9 cellular contexts compared by ENCODE assay signal in genomic region chr15:101128191-101128590, GRCh38.
A peak's percentile ranks its signal among the peaks of the same experiment; 100 is the strongest.
DNase-seq lines count a peak whose midpoint lies in the region; ATAC-seq, FAIRE-seq and TF ChIP-seq lines count a peak whose summit lies in the region.
"Had no signal": no experiment of that assay in that cellular context is flagged by ENCODE, and none has a peak within 500 bp of the region (broad histone marks: within the 10 kb centered on the region; RNA-seq: fewer than 3 reads in every experiment).

No MANE protein-coding gene starts in this region.

- H3K9me3 ChIP-seq in esophagus squamous epithelium (no peaks in the 10 kb centered on the region), BE2C (no peaks in the 10 kb centered on the region)

- WGBS in esophagus squamous epithelium, 2 donors = 45 to 55% methylated on average over 5 to 7 of the region's 7 CpGs

- H3K4me3 ChIP-seq in esophagus squamous epithelium (peak overlapping the region in 1 of 4 donors; percentile 13), BE2C (ENCODE audit: low read depth, low read length) (no peak overlapping the region)

- H3K27ac ChIP-seq in RWPE1 = peak overlapping the region; percentile 97
- H3K27ac ChIP-seq in esophagus squamous epithelium = peak overlapping the region; percentile 67 to 90 (median 83)

- intact Hi-C loops in esophagus squamous epithelium (cut with DNase I) = no loop called here
- intact Hi-C loops in sciatic nerve (cut with DNase I) = no loop called here

- H3K4me1 ChIP-seq in esophagus squamous epithelium (peaks cover 16 to 32% (median 20%) of the 10 kb centered on the region in 3 donors), BE2C (peaks cover 10% of the 10 kb centered on the region)

- CTCF ChIA-PET in RWPE1 (lab: Yijun Ruan, JAX) = no interaction called here

- peak; percentile 40 for ATAC-seq in sciatic nerve
- ATAC-seq in GM18505 (IDR thresholded peaks at IDR 0.05; ENCODE audit: unreplicated experiment) = no peak

- no peaks in the 10 kb centered on the region for H3K36me3 ChIP-seq in esophagus squamous epithelium
- no peaks in the 10 kb centered on the region for H3K36me3 ChIP-seq in BE2C

- POLR2A ChIA-PET in RWPE1 (lab: Yijun Ruan, JAX; ENCODE audit: low non-redundant PET) = no interaction called here

- DNase-seq in ELR (ENCODE audit: low read depth) (peak; percentile 91), RWPE1 (ENCODE audit: low spot score) (peak; percentile 80), esophagus squamous epithelium (lab: John Stamatoyannopoulos, UW) (no peak), sciatic nerve (ENCODE audit: low spot score) (no peak), BE2C (no peak), NCI-H2081 (lab: John Stamatoyannopoulos, UW) (no peak), GM19239 (ENCODE audit: insufficient read length, low spot score) (no peak)

- TF ChIP-seq POLR2A in esophagus squamous epithelium (IDR thresholded peaks at IDR 0.05) = no peak
- no peak for TF ChIP-seq POLR2A in GM18505 (IDR thresholded peaks at IDR 0.05; ENCODE audit: borderline replicate concordance, extremely low read depth, insufficient read depth, insufficient read length)

- FAIRE-seq in GM19239 (lab: Jason Lieb, UNC) = no peak
- FAIRE-seq: endometrium had no signal

- no peaks in the 10 kb centered on the region for H3K27me3 ChIP-seq in esophagus squamous epithelium
- no peaks in the 10 kb centered on the region for H3K27me3 ChIP-seq in BE2C

- TF ChIP-seq CTCF in RWPE1 (conservative IDR thresholded peaks at IDR 0.05; ENCODE audit: low read depth) = no peak
- TF ChIP-seq CTCF in esophagus squamous epithelium (IDR thresholded peaks at IDR 0.05) = no peak
- TF ChIP-seq CTCF in BE2C (IDR thresholded peaks at IDR 0.05; ENCODE audit: low read depth, low read length) = no peak

Comparison
In these comparisons a context has a peak if more than half of its experiments do, and no peak if none do; other contexts are left out.
1. DNase-seq: peak in ELR (single experiment) and RWPE1 (single experiment); none in esophagus squamous epithelium (single experiment), sciatic nerve (single experiment), BE2C (single experiment), NCI-H2081 (0 of 2) and GM19239 (single experiment).